ENCODE assay signal across 1 cellular context in the genomic region with DNA sequence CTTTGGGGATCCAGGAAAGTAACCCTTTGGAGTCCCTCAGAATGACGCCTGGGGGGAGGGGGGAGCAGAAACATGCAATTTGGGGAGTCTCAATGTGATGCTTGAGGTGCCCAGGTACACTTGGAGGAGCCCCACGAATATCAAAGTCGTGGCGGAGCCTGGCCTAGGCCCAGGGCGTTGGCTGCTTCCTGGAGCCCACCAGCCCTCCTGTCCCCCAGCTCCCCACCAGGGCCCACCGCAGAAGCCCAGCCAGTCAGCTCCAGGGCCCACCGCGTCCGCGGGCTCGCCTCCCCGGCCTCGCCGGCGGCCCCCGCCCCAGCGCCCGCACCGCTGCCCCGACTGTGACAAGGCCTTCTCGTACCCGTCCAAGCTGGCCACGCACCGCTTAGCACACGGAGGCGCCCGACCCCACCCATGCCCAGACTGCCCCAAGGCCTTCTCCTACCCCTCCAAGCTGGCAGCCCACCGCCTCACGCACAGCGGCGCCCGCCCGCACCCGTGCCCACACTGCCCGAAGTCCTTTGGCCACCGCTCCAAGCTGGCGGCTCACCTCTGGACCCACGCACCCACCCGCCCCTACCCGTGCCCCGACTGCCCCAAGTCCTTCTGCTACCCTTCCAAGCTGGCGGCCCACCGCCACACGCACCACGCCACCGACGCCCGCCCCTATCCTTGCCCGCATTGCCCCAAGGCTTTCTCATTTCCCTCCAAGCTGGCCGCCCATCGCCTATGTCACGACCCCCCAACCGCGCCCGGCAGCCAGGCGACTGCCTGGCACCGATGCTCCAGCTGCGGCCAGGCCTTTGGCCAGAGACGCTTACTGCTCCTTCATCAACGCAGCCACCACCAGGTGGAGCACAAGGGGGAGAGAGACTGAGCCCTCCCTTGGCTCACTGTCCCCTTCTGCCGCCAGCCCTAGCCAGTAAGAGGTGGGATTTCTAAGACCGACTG.
TF ChIP-seq lines count a peak whose summit lies in the region.

No MANE protein-coding gene starts in this region.

TF ChIP-seq in WTC11, 78 proteins besides CTCF, POLR2A, EP300 and RAD21 (continued from another document):
- TF ChIP-seq ATF2 (CRISPR knock-in tag; IDR thresholded peaks at IDR 0.05; ENCODE audit: borderline replicate concordance, low read depth) (no peak), GRHL2 (CRISPR knock-in tag; IDR thresholded peaks at IDR 0.05; ENCODE audit: insufficient replicate concordance, severe bottlenecking) (no peak), FOXJ3 (CRISPR knock-in tag; IDR thresholded peaks at IDR 0.05; ENCODE audit: borderline replicate concordance) (no peak), TEAD1 (CRISPR knock-in tag; IDR thresholded peaks at IDR 0.05) (no peak), ETV6 (CRISPR knock-in tag; IDR thresholded peaks at IDR 0.05) (no peak), SMAD4 (CRISPR knock-in tag; IDR thresholded peaks at IDR 0.05) (no peak), MAX (CRISPR knock-in tag; IDR thresholded peaks at IDR 0.05) (no peak)
